Comparison of ENCODE assay signal across 1 cellular context in the genomic region with DNA sequence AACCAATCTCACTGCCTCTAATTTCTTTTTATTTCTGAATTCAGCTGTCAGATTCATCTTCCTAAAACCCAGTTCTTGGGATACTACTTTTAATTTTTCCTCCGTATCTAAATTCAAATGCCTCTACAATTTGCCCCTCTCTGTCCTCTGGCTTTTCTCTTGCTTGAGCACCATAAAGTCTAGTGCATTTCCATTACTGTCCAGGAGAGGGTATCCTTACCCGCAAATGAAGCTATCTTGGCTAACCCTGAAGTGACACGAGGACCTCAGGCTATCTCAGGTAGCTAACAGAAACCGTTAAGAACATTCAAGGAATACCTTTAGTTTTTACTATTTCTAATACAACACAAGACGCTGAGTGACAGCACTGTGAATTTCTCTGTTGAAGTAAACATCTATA.
TF ChIP-seq lines count a peak whose summit lies in the region.

No MANE protein-coding gene starts in this region.

TF ChIP-seq in GM23338, 12 proteins besides CTCF, POLR2A, EP300 and RAD21:
- TF ChIP-seq, protein P1, sequence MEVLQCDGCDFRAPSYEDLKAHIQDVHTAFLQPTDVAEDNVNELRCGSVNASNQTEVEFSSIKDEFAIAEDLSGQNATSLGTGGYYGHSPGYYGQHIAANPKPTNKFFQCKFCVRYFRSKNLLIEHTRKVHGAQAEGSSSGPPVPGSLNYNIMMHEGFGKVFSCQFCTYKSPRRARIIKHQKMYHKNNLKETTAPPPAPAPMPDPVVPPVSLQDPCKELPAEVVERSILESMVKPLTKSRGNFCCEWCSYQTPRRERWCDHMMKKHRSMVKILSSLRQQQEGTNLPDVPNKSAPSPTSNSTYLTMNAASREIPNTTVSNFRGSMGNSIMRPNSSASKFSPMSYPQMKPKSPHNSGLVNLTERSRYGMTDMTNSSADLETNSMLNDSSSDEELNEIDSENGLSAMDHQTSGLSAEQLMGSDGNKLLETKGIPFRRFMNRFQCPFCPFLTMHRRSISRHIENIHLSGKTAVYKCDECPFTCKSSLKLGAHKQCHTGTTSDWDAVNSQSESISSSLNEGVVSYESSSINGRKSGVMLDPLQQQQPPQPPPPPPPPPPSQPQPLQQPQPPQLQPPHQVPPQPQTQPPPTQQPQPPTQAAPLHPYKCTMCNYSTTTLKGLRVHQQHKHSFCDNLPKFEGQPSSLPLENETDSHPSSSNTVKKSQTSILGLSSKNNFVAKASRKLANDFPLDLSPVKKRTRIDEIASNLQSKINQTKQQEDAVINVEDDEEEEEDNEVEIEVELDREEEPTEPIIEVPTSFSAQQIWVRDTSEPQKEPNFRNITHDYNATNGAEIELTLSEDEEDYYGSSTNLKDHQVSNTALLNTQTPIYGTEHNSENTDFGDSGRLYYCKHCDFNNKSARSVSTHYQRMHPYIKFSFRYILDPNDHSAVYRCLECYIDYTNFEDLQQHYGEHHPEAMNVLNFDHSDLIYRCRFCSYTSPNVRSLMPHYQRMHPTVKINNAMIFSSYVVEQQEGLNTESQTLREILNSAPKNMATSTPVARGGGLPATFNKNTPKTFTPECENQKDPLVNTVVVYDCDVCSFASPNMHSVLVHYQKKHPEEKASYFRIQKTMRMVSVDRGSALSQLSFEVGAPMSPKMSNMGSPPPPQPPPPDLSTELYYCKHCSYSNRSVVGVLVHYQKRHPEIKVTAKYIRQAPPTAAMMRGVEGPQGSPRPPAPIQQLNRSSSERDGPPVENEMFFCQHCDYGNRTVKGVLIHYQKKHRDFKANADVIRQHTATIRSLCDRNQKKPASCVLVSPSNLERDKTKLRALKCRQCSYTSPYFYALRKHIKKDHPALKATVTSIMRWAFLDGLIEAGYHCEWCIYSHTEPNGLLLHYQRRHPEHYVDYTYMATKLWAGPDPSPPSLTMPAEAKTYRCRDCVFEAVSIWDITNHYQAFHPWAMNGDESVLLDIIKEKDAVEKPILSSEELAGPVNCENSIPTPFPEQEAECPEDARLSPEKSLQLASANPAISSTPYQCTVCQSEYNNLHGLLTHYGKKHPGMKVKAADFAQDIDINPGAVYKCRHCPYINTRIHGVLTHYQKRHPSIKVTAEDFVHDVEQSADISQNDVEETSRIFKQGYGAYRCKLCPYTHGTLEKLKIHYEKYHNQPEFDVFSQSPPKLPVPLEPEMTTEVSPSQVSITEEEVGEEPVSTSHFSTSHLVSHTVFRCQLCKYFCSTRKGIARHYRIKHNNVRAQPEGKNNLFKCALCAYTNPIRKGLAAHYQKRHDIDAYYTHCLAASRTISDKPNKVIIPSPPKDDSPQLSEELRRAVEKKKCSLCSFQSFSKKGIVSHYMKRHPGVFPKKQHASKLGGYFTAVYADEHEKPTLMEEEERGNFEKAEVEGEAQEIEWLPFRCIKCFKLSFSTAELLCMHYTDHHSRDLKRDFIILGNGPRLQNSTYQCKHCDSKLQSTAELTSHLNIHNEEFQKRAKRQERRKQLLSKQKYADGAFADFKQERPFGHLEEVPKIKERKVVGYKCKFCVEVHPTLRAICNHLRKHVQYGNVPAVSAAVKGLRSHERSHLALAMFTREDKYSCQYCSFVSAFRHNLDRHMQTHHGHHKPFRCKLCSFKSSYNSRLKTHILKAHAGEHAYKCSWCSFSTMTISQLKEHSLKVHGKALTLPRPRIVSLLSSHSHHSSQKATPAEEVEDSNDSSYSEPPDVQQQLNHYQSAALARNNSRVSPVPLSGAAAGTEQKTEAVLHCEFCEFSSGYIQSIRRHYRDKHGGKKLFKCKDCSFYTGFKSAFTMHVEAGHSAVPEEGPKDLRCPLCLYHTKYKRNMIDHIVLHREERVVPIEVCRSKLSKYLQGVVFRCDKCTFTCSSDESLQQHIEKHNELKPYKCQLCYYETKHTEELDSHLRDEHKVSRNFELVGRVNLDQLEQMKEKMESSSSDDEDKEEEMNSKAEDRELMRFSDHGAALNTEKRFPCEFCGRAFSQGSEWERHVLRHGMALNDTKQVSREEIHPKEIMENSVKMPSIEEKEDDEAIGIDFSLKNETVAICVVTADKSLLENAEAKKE (CRISPR knock-in tag; IDR thresholded peaks at IDR 0.05), result no peak
- TF ChIP-seq, protein P2, sequence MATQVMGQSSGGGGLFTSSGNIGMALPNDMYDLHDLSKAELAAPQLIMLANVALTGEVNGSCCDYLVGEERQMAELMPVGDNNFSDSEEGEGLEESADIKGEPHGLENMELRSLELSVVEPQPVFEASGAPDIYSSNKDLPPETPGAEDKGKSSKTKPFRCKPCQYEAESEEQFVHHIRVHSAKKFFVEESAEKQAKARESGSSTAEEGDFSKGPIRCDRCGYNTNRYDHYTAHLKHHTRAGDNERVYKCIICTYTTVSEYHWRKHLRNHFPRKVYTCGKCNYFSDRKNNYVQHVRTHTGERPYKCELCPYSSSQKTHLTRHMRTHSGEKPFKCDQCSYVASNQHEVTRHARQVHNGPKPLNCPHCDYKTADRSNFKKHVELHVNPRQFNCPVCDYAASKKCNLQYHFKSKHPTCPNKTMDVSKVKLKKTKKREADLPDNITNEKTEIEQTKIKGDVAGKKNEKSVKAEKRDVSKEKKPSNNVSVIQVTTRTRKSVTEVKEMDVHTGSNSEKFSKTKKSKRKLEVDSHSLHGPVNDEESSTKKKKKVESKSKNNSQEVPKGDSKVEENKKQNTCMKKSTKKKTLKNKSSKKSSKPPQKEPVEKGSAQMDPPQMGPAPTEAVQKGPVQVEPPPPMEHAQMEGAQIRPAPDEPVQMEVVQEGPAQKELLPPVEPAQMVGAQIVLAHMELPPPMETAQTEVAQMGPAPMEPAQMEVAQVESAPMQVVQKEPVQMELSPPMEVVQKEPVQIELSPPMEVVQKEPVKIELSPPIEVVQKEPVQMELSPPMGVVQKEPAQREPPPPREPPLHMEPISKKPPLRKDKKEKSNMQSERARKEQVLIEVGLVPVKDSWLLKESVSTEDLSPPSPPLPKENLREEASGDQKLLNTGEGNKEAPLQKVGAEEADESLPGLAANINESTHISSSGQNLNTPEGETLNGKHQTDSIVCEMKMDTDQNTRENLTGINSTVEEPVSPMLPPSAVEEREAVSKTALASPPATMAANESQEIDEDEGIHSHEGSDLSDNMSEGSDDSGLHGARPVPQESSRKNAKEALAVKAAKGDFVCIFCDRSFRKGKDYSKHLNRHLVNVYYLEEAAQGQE (IDR thresholded peaks at IDR 0.05; ENCODE audit: unreplicated experiment), result no peak
- TF ChIP-seq ZNF331 (CRISPR knock-in tag; IDR thresholded peaks at IDR 0.05; ENCODE audit: low read depth), result no peak
- TF ChIP-seq ZNF114 (CRISPR knock-in tag; IDR thresholded peaks at IDR 0.05), result no peak
